Comparison of ENCODE assay signal across 16 cellular contexts in genomic region chr18:61096231-61096630, GRCh38.
A peak's percentile ranks its signal among the peaks of the same experiment; 100 is the strongest.
DNase-seq lines count a peak whose midpoint lies in the region; TF ChIP-seq lines count a peak whose summit lies in the region.
"Had no signal": no experiment of that assay in that cellular context is flagged by ENCODE, and none has a peak within 500 bp of the region (broad histone marks: within the 10 kb centered on the region; RNA-seq: fewer than 3 reads in every experiment).

No MANE protein-coding gene starts in this region.

- TF ChIP-seq CTCF in kidney epithelial cell (IDR thresholded peaks at IDR 0.05; ENCODE audit: insufficient read depth, low read length, poor library complexity, severe bottlenecking), result no peak

- no peak overlapping the region for H3K4me3 ChIP-seq in kidney epithelial cell (ENCODE audit: low read depth, low read length)
- H3K4me3 ChIP-seq: GM23338 had no signal

- H3K27me3 ChIP-seq in kidney epithelial cell (ENCODE audit: control insufficient read depth, insufficient read depth, low read length), result no peaks in the 10 kb centered on the region
- H3K27me3 ChIP-seq: BE2C had no signal

- DNase-seq in NCI-H345 (lab: John Stamatoyannopoulos, UW), result peak; percentile 38
- DNase-seq in NCI-H345 treated with DMSO at 0.1 percent for 48 hours (lab: John Stamatoyannopoulos, UW; ENCODE audit: unreplicated experiment), result no peak
- peak; percentile 1 for DNase-seq in astrocyte of the hippocampus (ENCODE audit: low read depth, low spot score)
- peak; percentile 35 for DNase-seq in kidney epithelial cell (ENCODE audit: low read depth)
- DNase-seq in renal cortical epithelial cell (ENCODE audit: low read depth), result peak; percentile 54
- no peak for DNase-seq in NCI-H1105 (lab: John Stamatoyannopoulos, UW)
- DNase-seq in NCI-H2227 treated with DMSO at 0.1 percent for 48 hours (lab: John Stamatoyannopoulos, UW), result no peak
- no peak for DNase-seq in nucleus accumbens (lab: John Stamatoyannopoulos, UW)
- DNase-seq: BE2C; CD8-positive, alpha-beta T cell; COR-L47; DMS153; DMS79 treated with DMSO at 0.1 percent for 48 hours; EL; H9 had no signal

- H3K36me3 ChIP-seq in kidney epithelial cell (ENCODE audit: control insufficient read depth, insufficient read depth, low read length), result no peaks in the 10 kb centered on the region
- H3K36me3 ChIP-seq: BE2C had no signal

Comparison
In these comparisons a context has a peak if more than half of its experiments do, and no peak if none do; other contexts are left out.
1. DNase-seq: peak in NCI-H345 (single experiment), astrocyte of the hippocampus (single experiment), kidney epithelial cell (single experiment) and renal cortical epithelial cell (single experiment); none in NCI-H345 treated with DMSO at 0.1 percent for 48 hours (single experiment), NCI-H1105 (single experiment), NCI-H2227 treated with DMSO at 0.1 percent for 48 hours (single experiment) and nucleus accumbens (0 of 56).